Comparison of ENCODE assay signal across 2 cellular contexts in genomic region chr19:13633522-13633922, GRCh38.
TF ChIP-seq lines count a peak whose summit lies in the region.

No MANE protein-coding gene starts in this region.

TF ChIP-seq in HepG2, 621 proteins besides CTCF, POLR2A, EP300 and RAD21 (continued from another document):
- peak; percentile 99 for TF ChIP-seq ZNF512 (CRISPR knock-in tag; IDR thresholded peaks at IDR 0.05)
- TF ChIP-seq GABPA (IDR thresholded peaks at IDR 0.05; ENCODE audit: low read depth, low read length), result no peak
- TF ChIP-seq GABPA (CRISPR knock-in tag; IDR thresholded peaks at IDR 0.05; ENCODE audit: low read depth), result 0 out of 2 replicates have a peak, but pooled peaks have one; percentile 5
- 0 out of 2 replicates have a peak, but pooled peaks have one; percentile 50 for TF ChIP-seq ZNF710 (CRISPR knock-in tag; IDR thresholded peaks at IDR 0.05; ENCODE audit: borderline replicate concordance)
- TF ChIP-seq IRX3 (CRISPR knock-in tag; IDR thresholded peaks at IDR 0.05; ENCODE audit: borderline replicate concordance, low read depth), result no peak
- TF ChIP-seq HDAC1 (CRISPR knock-in tag; IDR thresholded peaks at IDR 0.05), result 0 out of 2 replicates have a peak, but pooled peaks have one; percentile 4
- peak; percentile 61; the same call in 1 of the 2 replicates for TF ChIP-seq TRIM22 (IDR thresholded peaks at IDR 0.05)

TF ChIP-seq in K562, 482 proteins besides CTCF, POLR2A, EP300 and RAD21 (continued from another document):
- peak; percentile 55; the same call in 1 of the 2 replicates for TF ChIP-seq THRB (CRISPR knock-in tag; conservative IDR thresholded peaks at IDR 0.05)
- TF ChIP-seq HNRNPLL (IDR thresholded peaks at IDR 0.05; ENCODE audit: low read depth, low read length, poor library complexity, severe bottlenecking), result no peak
- 0 out of 2 replicates have a peak, but pooled peaks have one; percentile 10 for TF ChIP-seq EHMT2 (IDR thresholded peaks at IDR 0.05)
- peak; percentile 6; the same call in 1 of the 2 replicates for TF ChIP-seq MTA2 (IDR thresholded peaks at IDR 0.05; ENCODE audit: low read depth)
- no peak for TF ChIP-seq PHB (CRISPR knock-in tag; IDR thresholded peaks at IDR 0.05)
